33 cellular contexts compared by ENCODE assay signal in genomic region chr2:58665156-58665553, GRCh38.
"Had no signal": no experiment of that assay in that cellular context is flagged by ENCODE, and none has a peak within 500 bp of the region (broad histone marks: within the 10 kb centered on the region; RNA-seq: fewer than 3 reads in every experiment).

No MANE protein-coding gene starts in this region.

- H3K27me3 ChIP-seq: adrenal gland, ascending aorta, body of pancreas, brain microvascular endothelial cell, breast epithelium, cardiac muscle cell had no signal

- FAIRE-seq: astrocyte, bronchial epithelial cell, colon had no signal

- H3K9me3 ChIP-seq: adrenal gland, ascending aorta, body of pancreas, breast epithelium had no signal

- H3K27ac ChIP-seq: adrenal gland, ascending aorta, body of pancreas, brain microvascular endothelial cell, breast epithelium, cardiac muscle cell had no signal

- H3K4me1 ChIP-seq: adrenal gland, ascending aorta, body of pancreas, breast epithelium had no signal

- H3K4me3 ChIP-seq: adrenal gland, ascending aorta, body of pancreas, breast epithelium, cardiac muscle cell had no signal

- DNase-seq: activated effector memory CD4-positive, alpha-beta T cell treated with anti-CD3 and anti-CD28 coated beads, Interleukin-2, amount 50 U/mL, for 16 hours; activated effector memory CD4-positive, alpha-beta T cell treated with Interleukin-2 at 50 U/mL for 16 hours; activated gamma-delta T cell; activated gamma-delta T cell treated with Interleukin-2 at 50 U/mL for 16 hours; activated naive CD4-positive, alpha-beta T cell; activated naive CD4-positive, alpha-beta T cell treated with anti-CD3 and anti-CD28 coated beads for 36 hours; activated naive CD4-positive, alpha-beta T cell treated with anti-CD3 and anti-CD28 coated beads, Interleukin-2, amount 10 ng/mL, durations not matched to agents 7 days and 5 days; activated naive CD4-positive, alpha-beta T cell treated with anti-CD3 and anti-CD28 coated beads, Interleukin-2, amount 50 U/mL, for 16 hours; activated naive CD8-positive, alpha-beta T cell treated with anti-CD3 and anti-CD28 coated beads for 36 hours; activated naive CD8-positive, alpha-beta T cell treated with anti-CD3 and anti-CD28 coated beads, Interleukin-2, amount 10 ng/mL, durations not matched to agents 7 days and 5 days; activated naive CD8-positive, alpha-beta T cell treated with anti-CD3 and anti-CD28 coated beads, Interleukin-2, amount 50 U/mL, for 24 hours; activated T-cell treated with anti-CD3 and anti-CD28 coated beads, Interleukin-2, amount 50 U/mL, for 24 hours; activated T-cell treated with anti-CD3 and anti-CD28 coated beads, Interleukin-2, amount 50 U/mL, for 4 hours; activated T-cell treated with anti-CD3 and anti-CD28 coated beads, Interleukin-2, amount 50 U/mL, for 48 hours; activated T-cell treated with anti-CD3 and anti-CD28 coated beads, Interleukin-2, amount 50 U/mL, for 72 hours; adrenal gland; amniotic stem cell; amygdala; anterior cingulate cortex; aorta; body of pancreas; brain microvascular endothelial cell; caudate nucleus; central memory CD4-positive, alpha-beta T cell; cerebellar nuclear complex had no signal

- ATAC-seq: activated naive CD4-positive, alpha-beta T cell treated with anti-CD3 and anti-CD28 coated beads, Interleukin-2, amount 50 U/mL, for 72 hours; activated naive CD8-positive, alpha-beta T cell treated with anti-CD3 and anti-CD28 coated beads, Interleukin-2, amount 50 U/mL, for 24 hours; activated T-cell treated with anti-CD3 and anti-CD28 coated beads, Interleukin-2, amount 50 U/mL, for 4 hours; activated T-cell treated with anti-CD3 and anti-CD28 coated beads, Interleukin-2, amount 50 U/mL, for 72 hours; activated T-helper 17 cell treated with anti-CD3 and anti-CD28 coated beads, Interleukin-2, amount 50 U/mL, for 72 hours; body of pancreas had no signal

- H3K36me3 ChIP-seq: adrenal gland, ascending aorta, brain microvascular endothelial cell, breast epithelium, cardiac muscle cell had no signal
